Comparison of ENCODE assay signal across 23 cellular contexts in genomic region chr5:179901915-179902762, GRCh38. TPM values are rescaled to one million over a fixed set of nuclear protein-coding genes. Genes with fewer than 3 reads are reported as not detected.
DNase-seq lines count a peak whose midpoint lies in the region; ATAC-seq, FAIRE-seq and TF ChIP-seq lines count a peak whose summit lies in the region.
"Had no signal": no experiment of that assay in that cellular context is flagged by ENCODE, and none has a peak within 500 bp of the region (broad histone marks: within the 10 kb centered on the region; RNA-seq: fewer than 3 reads in every experiment).

No MANE protein-coding gene starts in this region.

- no peak overlapping the region for H3K4me2 ChIP-seq in GM23338
- H3K4me2 ChIP-seq in K562 (ENCODE audit: insufficient read depth, low read length), result no peak overlapping the region
- H3K4me2 ChIP-seq in HepG2 (ENCODE audit: low read depth, low read length), result no peak overlapping the region

- WGBS in K562 (ENCODE audit: insufficient coverage, low coverage, missing lambda C conversion rate), result 93% methylated on average over 11 of the region's 15 CpGs
- WGBS in HepG2 (ENCODE audit: low lambda C conversion rate), result 99% methylated on average over 14 of the region's 15 CpGs

- H4K20me1 ChIP-seq in GM23338 (replicated peaks; ENCODE audit: insufficient read depth), result peaks cover 3% of the 10 kb centered on the region; the same call in 1 of the 2 replicates
- no peaks in the 10 kb centered on the region for H4K20me1 ChIP-seq in K562 (replicated peaks; ENCODE audit: control insufficient read depth, insufficient read depth, low read length)
- no peaks in the 10 kb centered on the region for H4K20me1 ChIP-seq in HepG2 (ENCODE audit: insufficient read depth, low read length)

- peaks cover 14% of the 10 kb centered on the region for H3K27me3 Mint-ChIP-seq in GM23338 (ENCODE audit: insufficient read depth, low read depth, poor library complexity)
- no peaks in the 10 kb centered on the region for H3K27me3 Mint-ChIP-seq in type B pancreatic cell
- no peaks in the 10 kb centered on the region for H3K27me3 Mint-ChIP-seq in MCF 10A (ENCODE audit: insufficient read depth, unreplicated experiment)
- H3K27me3 Mint-ChIP-seq: activated CD8-positive, alpha-beta T cell treated with anti-CD3 and anti-CD28 coated beads for 36 hours; stimulated activated naive CD8-positive, alpha-beta T cell treated with anti-CD3 and anti-CD28 coated beads, Interleukin-15, Interleukin-2, amounts not matched to agents 100 ng/mL and 50 ng/mL, for 24 hours had no signal

- TF ChIP-seq RAD21 in K562 (CRISPR knock-in tag; conservative IDR thresholded peaks at IDR 0.05 in 1 of 2, IDR thresholded peaks at IDR 0.05 in 1 of 2) (no peak), HepG2 (CRISPR knock-in tag; IDR thresholded peaks at IDR 0.05) (no peak)

- H3K4me3 Mint-ChIP-seq in GM23338 (no peak overlapping the region), type B pancreatic cell (no peak overlapping the region), MCF 10A (ENCODE audit: unreplicated experiment) (no peak overlapping the region)
- H3K4me3 Mint-ChIP-seq: activated CD8-positive, alpha-beta T cell treated with anti-CD3 and anti-CD28 coated beads for 36 hours; stimulated activated naive CD8-positive, alpha-beta T cell treated with anti-CD3 and anti-CD28 coated beads, Interleukin-15, Interleukin-2, amounts not matched to agents 100 ng/mL and 50 ng/mL, for 24 hours had no signal

- H3K79me2 ChIP-seq in GM23338 (replicated peaks; ENCODE audit: insufficient read depth), result peaks cover 10% of the 10 kb centered on the region
- H3K79me2 ChIP-seq in K562 (ENCODE audit: control insufficient read depth, insufficient read depth, low read length), result peaks cover 24% of the 10 kb centered on the region
- H3K79me2 ChIP-seq in HepG2 (ENCODE audit: insufficient read depth, low read length), result peaks cover 18% of the 10 kb centered on the region

- H3K27ac Mint-ChIP-seq in GM23338 (no peak overlapping the region), type B pancreatic cell (no peak overlapping the region), MCF 10A (ENCODE audit: low read depth, unreplicated experiment) (no peak overlapping the region)
- H3K27ac Mint-ChIP-seq: activated CD8-positive, alpha-beta T cell treated with anti-CD3 and anti-CD28 coated beads for 36 hours; stimulated activated naive CD8-positive, alpha-beta T cell treated with anti-CD3 and anti-CD28 coated beads, Interleukin-15, Interleukin-2, amounts not matched to agents 100 ng/mL and 50 ng/mL, for 24 hours had no signal

- peaks cover 9% of the 10 kb centered on the region; the same call in 1 of the 2 replicates for H3F3A ChIP-seq in GM23338 (replicated peaks; ENCODE audit: low read depth)

- intact Hi-C loops in K562 (cut with micrococcal nuclease) (no loop called here), HepG2 (cut with micrococcal nuclease; ENCODE audit: unreplicated experiment) (loop anchor here (10.0 kb wide), 1 partner anchor 137 kb away; no protein-coding TSS in a partner anchor), MCF 10A (cut with micrococcal nuclease) (no loop called here)

- H3K9me2 ChIP-seq in GM23338 (ENCODE audit: insufficient read depth), result no peaks in the 10 kb centered on the region

- TF ChIP-seq CTCF in GM23338 (conservative IDR thresholded peaks at IDR 0.05; ENCODE audit: low read depth in 2 of 2) (no peak), K562 (IDR thresholded peaks at IDR 0.05 in 2 of 3, conservative IDR thresholded peaks at IDR 0.05 in 1 of 3; ENCODE audit: insufficient read depth in 2 of 3, low read depth in 1 of 3, low read length in 3 of 3) (no peak), HepG2 (CRISPR knock-in tag; IDR thresholded peaks at IDR 0.05) (no peak), type B pancreatic cell (conservative IDR thresholded peaks at IDR 0.05) (no peak), MCF 10A (IDR thresholded peaks at IDR 0.05; ENCODE audit: unreplicated experiment) (no peak)

- H3K4me1 ChIP-seq in GM23338 (ENCODE audit: insufficient read depth) (peaks cover 7% of the 10 kb centered on the region), K562 (replicated peaks in 1 of 2; ENCODE audit: control insufficient read depth in 2 of 2, insufficient read depth in 2 of 2, low read length in 2 of 2) (peaks cover 4 to 30% of the 10 kb centered on the region in 2 experiments; a peak in 4 of 5 replicates), HepG2 (ENCODE audit: insufficient read depth, low read length) (peaks cover 25% of the 10 kb centered on the region), skeletal muscle tissue (ENCODE audit: control insufficient read depth in 3 of 3, insufficient read depth in 3 of 3, low read length in 3 of 3) (peaks cover 22 to 38% (median 32%) of the 10 kb centered on the region in 3 donors)
- H3K4me1 ChIP-seq: foreskin keratinocyte had no signal

- H3K27me3 ChIP-seq in GM23338 (ENCODE audit: insufficient read depth) (no peaks in the 10 kb centered on the region), K562 (ENCODE audit: control insufficient read depth in 2 of 2, insufficient read depth in 2 of 2, low read length in 2 of 2) (no peaks in the 10 kb centered on the region), HepG2 (ENCODE audit: control insufficient read depth in 1 of 2, insufficient read depth in 2 of 2, low read length in 2 of 2) (no peaks in the 10 kb centered on the region), skeletal muscle tissue (ENCODE audit: control insufficient read depth in 3 of 3, insufficient read depth in 3 of 3, low read length in 3 of 3) (no peaks in the 10 kb centered on the region)
- H3K27me3 ChIP-seq: brain microvascular endothelial cell, tibial nerve had no signal

- H3K27ac ChIP-seq in GM23338 (ENCODE audit: low read depth) (0 out of 2 replicates have a peak overlapping the region, but pooled peaks have one; percentile 39), K562 (ENCODE audit: extremely low read depth, low read depth, low read length) (no peak overlapping the region), HepG2 (ENCODE audit: extremely low read length, insufficient read depth, low read length) (no peak overlapping the region), skeletal muscle tissue (ENCODE audit: low read depth, low read length) (peak overlapping the region; percentile 71)
- H3K27ac ChIP-seq: brain microvascular endothelial cell, foreskin keratinocyte had no signal

- in situ Hi-C loops in K562 (cut with MboI), result no loop called here
- in situ Hi-C loops in HepG2 (cut with HindIII; ENCODE audit: extremely low pct_ligation_motif_present, low pct_unique_long_range_greater_than_20kb), result no loop called here

- H3K36me3 ChIP-seq in GM23338 (ENCODE audit: insufficient read depth) (no peaks in the 10 kb centered on the region), K562 (ENCODE audit: control insufficient read depth, insufficient read depth, low read length) (peaks cover 83% of the 10 kb centered on the region), HepG2 (replicated peaks in 1 of 2; ENCODE audit: control insufficient read depth in 1 of 2, insufficient read depth in 2 of 2, low read length in 2 of 2) (peaks cover 13 to 53% of the 10 kb centered on the region in 2 experiments), skeletal muscle tissue (ENCODE audit: control insufficient read depth in 3 of 3, insufficient read depth in 3 of 3, low read length in 3 of 3) (peaks cover 29 to 36% (median 31%) of the 10 kb centered on the region in 3 donors)

- H3K9me3 Mint-ChIP-seq in GM23338 (no peaks in the 10 kb centered on the region), type B pancreatic cell (no peaks in the 10 kb centered on the region), MCF 10A (ENCODE audit: unreplicated experiment) (no peaks in the 10 kb centered on the region)
- H3K9me3 Mint-ChIP-seq: activated CD8-positive, alpha-beta T cell treated with anti-CD3 and anti-CD28 coated beads for 36 hours; stimulated activated naive CD8-positive, alpha-beta T cell treated with anti-CD3 and anti-CD28 coated beads, Interleukin-15, Interleukin-2, amounts not matched to agents 100 ng/mL and 50 ng/mL, for 24 hours had no signal

- FAIRE-seq in K562 (lab: Jason Lieb, UNC) (no peak), HepG2 (lab: Jason Lieb, UNC) (no peak)
- FAIRE-seq: colon, TTC549 had no signal

- peak overlapping the region in 1 of 2 experiments; percentile 8; a peak in 2 of 4 replicates for H3K9ac ChIP-seq in K562 (ENCODE audit: insufficient read depth in 1 of 2, low read depth in 2 of 2, low read length in 2 of 2)
- H3K9ac ChIP-seq in HepG2 (ENCODE audit: insufficient read depth, low read depth, low read length), result no peak overlapping the region
- peak overlapping the region in 2 of 3 donors; percentile 50 to 61 for H3K9ac ChIP-seq in skeletal muscle tissue (ENCODE audit: low read depth in 1 of 3, low read length in 3 of 3)

- H3K9me1 ChIP-seq in K562 (ENCODE audit: control insufficient read depth, insufficient read depth, low read length), result peaks cover 5% of the 10 kb centered on the region

- CTCF ChIA-PET in K562 (lab: Yijun Ruan, JAX; ENCODE audit: low intra/inter-chr PET ratio), result no interaction called here
- CTCF ChIA-PET in HepG2 (lab: Yijun Ruan, JAX; ENCODE audit: low intra/inter-chr PET ratio, low total read pairs), result no interaction called here
- CTCF ChIA-PET in MCF 10A (lab: Yijun Ruan, JAX), result interaction anchor here (0.6 to 1.2 kb wide), 3 partner anchors 9 to 643 kb away, joined by 3 to 5 read pairs (median 4); no protein-coding TSS in a partner anchor

- H3K4me1 Mint-ChIP-seq in GM23338 (peaks cover 2% of the 10 kb centered on the region; the same call in 1 of the 3 replicates), type B pancreatic cell (ENCODE audit: unreplicated experiment) (peaks cover 4% of the 10 kb centered on the region), MCF 10A (ENCODE audit: insufficient read depth, unreplicated experiment) (peaks cover 7% of the 10 kb centered on the region)

- no peak overlapping the region for H2AFZ ChIP-seq in GM23338
- H2AFZ ChIP-seq in K562 (ENCODE audit: low read depth, low read length), result no peak overlapping the region
- H2AFZ ChIP-seq in HepG2 (ENCODE audit: low read length), result no peak overlapping the region

- H3K36me3 Mint-ChIP-seq in GM23338 (ENCODE audit: low read depth) (peaks cover 39% of the 10 kb centered on the region), type B pancreatic cell (peaks cover 26% of the 10 kb centered on the region), MCF 10A (ENCODE audit: insufficient read depth, unreplicated experiment) (peaks cover 79% of the 10 kb centered on the region)

- TF ChIP-seq EP300 in K562 (IDR thresholded peaks at IDR 0.05; ENCODE audit: low read length), result no peak
- no peak for TF ChIP-seq EP300 in HepG2 (IDR thresholded peaks at IDR 0.05; ENCODE audit: low read depth in 2 of 2, low read length in 2 of 2)
- TF ChIP-seq EP300 in HepG2 (CRISPR knock-in tag; IDR thresholded peaks at IDR 0.05; ENCODE audit: borderline replicate concordance), result no peak

- DNase-seq in GM23338 (ENCODE audit: low spot score) (no peak), K562 (ENCODE audit: extremely low read depth in 1 of 4, low spot score in 3 of 4) (no peak), HepG2 (ENCODE audit: low spot score) (no peak), type B pancreatic cell (ENCODE audit: extremely low spot score, unreplicated experiment) (no peak), MCF 10A (ENCODE audit: unreplicated experiment) (no peak)
- DNase-seq: activated CD4-positive, alpha-beta T cell treated with anti-CD3 and anti-CD28 coated beads for 1 hour; activated CD8-positive, alpha-beta T cell treated with anti-CD3 and anti-CD28 coated beads for 36 hours; activated gamma-delta T cell; brain microvascular endothelial cell; effector memory CD4-positive, alpha-beta T cell; foreskin keratinocyte; HCEC 1CT; KG1; mammary epithelial cell; NCI-H1436; NCI-H774 had no signal

- BruUV-seq in K562 (replicated peaks; lab: Mats Ljungman, UMichigan), result no TSS peak
- BruUV-seq in HepG2 (replicated peaks; lab: Mats Ljungman, UMichigan), result no TSS peak
- BruUV-seq in MCF 10A (replicated peaks; lab: Mats Ljungman, UMichigan), result no TSS peak

- H3K4me3 ChIP-seq in GM23338, result no peak overlapping the region
- H3K4me3 ChIP-seq in K562, result no peak overlapping the region
- no peak overlapping the region for H3K4me3 ChIP-seq in HepG2 (replicated peaks in 1 of 3; ENCODE audit: insufficient read depth in 1 of 3, low read depth in 2 of 3, low read length in 3 of 3)
- H3K4me3 ChIP-seq in skeletal muscle tissue (ENCODE audit: low read length in 3 of 3), result no peak overlapping the region
- H3K4me3 ChIP-seq: tibial nerve had no signal

- POLR2A ChIA-PET in K562 (lab: Yijun Ruan, JAX), result interaction anchor here (1.1 to 1.4 kb wide), 2 partner anchors 13 to 14 kb away, joined by 4 read pairs; no protein-coding TSS in a partner anchor
- POLR2A ChIA-PET in HepG2 (lab: Yijun Ruan, JAX), result no interaction called here
- POLR2A ChIA-PET in MCF 10A (lab: Yijun Ruan, JAX), result interaction anchor here (0.6 to 1.9 kb wide), 2 partner anchors 80 to 209 kb away, joined by 3 to 4 read pairs; no protein-coding TSS in a partner anchor

- no peak for ATAC-seq in GM23338
- ATAC-seq in K562, result no peak
- ATAC-seq in HepG2, result no peak
- no peak for ATAC-seq in HG02763 (IDR thresholded peaks at IDR 0.05; ENCODE audit: unreplicated experiment)
- no peak for ATAC-seq in GM21447 (IDR thresholded peaks at IDR 0.05; ENCODE audit: unreplicated experiment)
- ATAC-seq: activated CD8-positive, alpha-beta T cell treated with anti-CD3 and anti-CD28 coated beads for 36 hours; foreskin keratinocyte had no signal

- H3K9me3 ChIP-seq in K562 (replicated peaks; ENCODE audit: control insufficient read depth, insufficient read depth, low read depth, low read length), result no peaks in the 10 kb centered on the region
- no peaks in the 10 kb centered on the region for H3K9me3 ChIP-seq in HepG2 (ENCODE audit: low read length)
- no peaks in the 10 kb centered on the region for H3K9me3 ChIP-seq in skeletal muscle tissue (ENCODE audit: control insufficient read depth in 3 of 3, low read length in 3 of 3)
- H3K9me3 ChIP-seq: tibial nerve had no signal

- TF ChIP-seq POLR2A in K562 (conservative IDR thresholded peaks at IDR 0.05) (no peak), HepG2 (IDR thresholded peaks at IDR 0.05; ENCODE audit: insufficient read depth in 1 of 2, low read depth in 2 of 2, low read length in 2 of 2) (no peak)

RNA-seq across cellular contexts. Expression of gene TBC1D9B, which starts 5.6 kb away (rescaled TPM):
- 34.5 and 38.0 TPM in 2 replicates for total RNA-seq in GM23338 (2014; rRNA removed; shearing (Covaris generic))
- polyA plus RNA-seq in GM23338 (2016; fragmentation: Nextera tagmentation; extraction: Ambion mirVana), result 17.1 and 19.0 TPM in 2 replicates
- 150 and 367 TPM in 2 replicates for total RNA-seq in K562 (2011; cell fraction: chromatin; rRNA removed; ENCODE audit: low replicate concordance)
- total RNA-seq in K562 (2011; cell fraction: nucleolus; rRNA removed), result 181 and 203 TPM in 2 replicates
- total RNA-seq in K562 (2011; cell fraction: nucleoplasm; rRNA removed), result 151 and 162 TPM in 2 replicates
- 16.1 and 24.0 TPM in 2 replicates for total RNA-seq in K562 (2014; rRNA removed)
- 13.0 and 20.7 TPM in 2 replicates for total RNA-seq in K562 (2014; rRNA removed; fragmentation: Illumina TruSeq; extraction: Trizol)
- 35.8 and 36.6 TPM in 2 replicates for total RNA-seq in K562 (2015; rRNA removed; fragmentation: Illumina TruSeq; extraction: Trizol)
- 54.3 and 59.1 TPM in 2 replicates for total RNA-seq in K562 (2021)
- 33.5 and 46.0 TPM in 2 replicates for polyA plus RNA-seq in K562 (2011; rRNA removed)
- polyA plus RNA-seq in K562 (2011; cell fraction: cytosol; rRNA removed), result 29.6 and 41.6 TPM in 2 replicates
- polyA plus RNA-seq in K562 (2011; cell fraction: nucleus; rRNA removed), result 213 and 357 TPM in 2 replicates
- 42.8 and 54.1 TPM in 2 replicates for polyA plus RNA-seq in K562 (2012)
- polyA plus RNA-seq in K562 (2014; fragmentation: Illumina TruSeq; extraction: Trizol), result 33.7 and 37.5 TPM in 2 replicates
- 1 to 10 TPM; 2.9 to 4.2 TPM for polyA plus RNA-seq in K562 (2014; fragmentation: Nextera tagmentation; extraction: Ambion mirVana)
- 43.7 and 51.0 TPM in 2 replicates for polyA plus RNA-seq in K562 (2014; rRNA removed)
- 31.3 and 37.5 TPM in 2 replicates for polyA minus RNA-seq in K562 (2011; rRNA and poly(A)+ RNA removed)
- 31.0 and 44.1 TPM in 2 replicates for polyA minus RNA-seq in K562 (2011; cell fraction: cytosol; rRNA and poly(A)+ RNA removed)
- polyA minus RNA-seq in K562 (2011; cell fraction: nucleus; rRNA and poly(A)+ RNA removed), result 77.8 and 93.6 TPM in 2 replicates
- total RNA-seq in HepG2 (2016; rRNA removed; fragmentation: Illumina TruSeq; extraction: Trizol), result 26.8 and 35.0 TPM in 2 replicates
- 16.3 and 18.1 TPM in 2 replicates for total RNA-seq in HepG2 (2016; cell fraction: cytosol; rRNA removed; fragmentation: Illumina TruSeq; extraction: Trizol; ENCODE audit: low read depth)
- total RNA-seq in HepG2 (2016; cell fraction: insoluble cytoplasmic fraction; rRNA removed; fragmentation: Illumina TruSeq; extraction: Trizol), result 22.4 and 35.5 TPM in 2 replicates
- total RNA-seq in HepG2 (2016; cell fraction: membrane; rRNA removed; fragmentation: Illumina TruSeq; extraction: Trizol), result 27.6 and 33.0 TPM in 2 replicates
- total RNA-seq in HepG2 (2016; cell fraction: nucleus; rRNA removed; fragmentation: Illumina TruSeq; extraction: Trizol), result 34.2 and 36.7 TPM in 2 replicates
- polyA plus RNA-seq in HepG2 (2011; rRNA removed), result 50.0 and 59.5 TPM in 2 replicates
- polyA plus RNA-seq in HepG2 (2011; cell fraction: cytosol; rRNA removed), result 37.5 and 49.4 TPM in 2 replicates
- polyA plus RNA-seq in HepG2 (2011; cell fraction: nucleus; rRNA removed), result 238 and 301 TPM in 2 replicates
- 31.9 and 43.3 TPM in 2 replicates for polyA plus RNA-seq in HepG2 (2012)
- polyA plus RNA-seq in HepG2 (2016; cell fraction: cytosol; fragmentation: Illumina TruSeq; extraction: Trizol; ENCODE audit: low read depth), result 12.6 and 12.7 TPM in 2 replicates
- 23.9 and 30.1 TPM in 2 replicates for polyA plus RNA-seq in HepG2 (2016; cell fraction: insoluble cytoplasmic fraction; fragmentation: Illumina TruSeq; extraction: Trizol; ENCODE audit: low read depth)
- polyA plus RNA-seq in HepG2 (2016; cell fraction: membrane; fragmentation: Illumina TruSeq; extraction: Trizol; ENCODE audit: low read depth), result 21.4 and 23.2 TPM in 2 replicates
- 77.4 and 83.8 TPM in 2 replicates for polyA plus RNA-seq in HepG2 (2016; cell fraction: nucleus; fragmentation: Illumina TruSeq; extraction: Trizol; ENCODE audit: insufficient read depth, low read depth)
- polyA minus RNA-seq in HepG2 (2011; rRNA and poly(A)+ RNA removed; ENCODE audit: low replicate concordance), result 111 and 116 TPM in 2 replicates
- polyA minus RNA-seq in HepG2 (2011; cell fraction: cytosol; rRNA and poly(A)+ RNA removed), result 34.3 and 37.3 TPM in 2 replicates
- 73.2 and 88.6 TPM in 2 replicates for polyA minus RNA-seq in HepG2 (2011; cell fraction: nucleus; rRNA and poly(A)+ RNA removed)
- total RNA-seq in skeletal muscle tissue, result 32.9 TPM
- 105 and 114 TPM in 2 replicates for total RNA-seq in type B pancreatic cell (ENCODE audit: low replicate concordance)
- 162 and 166 TPM in 2 replicates for total RNA-seq in MCF 10A (2022)

RNA-seq across cellular contexts. Expression of gene MRNIP, which starts 43.5 kb away (rescaled TPM):
- 29.4 and 34.4 TPM in 2 replicates for total RNA-seq in GM23338 (2014; rRNA removed; shearing (Covaris generic))
- 18.0 and 18.2 TPM in 2 replicates for polyA plus RNA-seq in GM23338 (2016; fragmentation: Nextera tagmentation; extraction: Ambion mirVana)
- total RNA-seq in K562 (2011; cell fraction: chromatin; rRNA removed; ENCODE audit: low replicate concordance), result 168 and 262 TPM in 2 replicates
- total RNA-seq in K562 (2011; cell fraction: nucleolus; rRNA removed), result 113 and 114 TPM in 2 replicates
- 118 and 124 TPM in 2 replicates for total RNA-seq in K562 (2011; cell fraction: nucleoplasm; rRNA removed)
- 16.8 and 22.7 TPM in 2 replicates for total RNA-seq in K562 (2014; rRNA removed)
- total RNA-seq in K562 (2014; rRNA removed; fragmentation: Illumina TruSeq; extraction: Trizol), result 7.2 and 9.7 TPM in 2 replicates
- total RNA-seq in K562 (2015; rRNA removed; fragmentation: Illumina TruSeq; extraction: Trizol), result 10.4 and 12.2 TPM in 2 replicates
- 18.4 and 20.7 TPM in 2 replicates for total RNA-seq in K562 (2021)
- polyA plus RNA-seq in K562 (2011; rRNA removed), result 25.6 and 35.4 TPM in 2 replicates
- 18.4 and 20.1 TPM in 2 replicates for polyA plus RNA-seq in K562 (2011; cell fraction: cytosol; rRNA removed)
- polyA plus RNA-seq in K562 (2011; cell fraction: nucleus; rRNA removed), result 148 and 191 TPM in 2 replicates
- 18.9 and 21.4 TPM in 2 replicates for polyA plus RNA-seq in K562 (2012)
- polyA plus RNA-seq in K562 (2014; fragmentation: Illumina TruSeq; extraction: Trizol), result 18.0 and 18.5 TPM in 2 replicates
- polyA plus RNA-seq in K562 (2014; fragmentation: Nextera tagmentation; extraction: Ambion mirVana), result 1 to 10 TPM; 3.6 to 6.2 TPM
- 39.0 and 42.7 TPM in 2 replicates for polyA plus RNA-seq in K562 (2014; rRNA removed)
- polyA minus RNA-seq in K562 (2011; rRNA and poly(A)+ RNA removed), result 8.8 and 10.6 TPM in 2 replicates
- polyA minus RNA-seq in K562 (2011; cell fraction: cytosol; rRNA and poly(A)+ RNA removed), result 5.3 and 8.0 TPM in 2 replicates
- 21.1 and 26.9 TPM in 2 replicates for polyA minus RNA-seq in K562 (2011; cell fraction: nucleus; rRNA and poly(A)+ RNA removed)
- total RNA-seq in HepG2 (2016; rRNA removed; fragmentation: Illumina TruSeq; extraction: Trizol), result 11.3 and 15.5 TPM in 2 replicates
- 5.8 and 6.9 TPM in 2 replicates for total RNA-seq in HepG2 (2016; cell fraction: cytosol; rRNA removed; fragmentation: Illumina TruSeq; extraction: Trizol; ENCODE audit: low read depth)
- 9.7 and 18.4 TPM in 2 replicates for total RNA-seq in HepG2 (2016; cell fraction: insoluble cytoplasmic fraction; rRNA removed; fragmentation: Illumina TruSeq; extraction: Trizol)
- 4.5 and 5.1 TPM in 2 replicates for total RNA-seq in HepG2 (2016; cell fraction: membrane; rRNA removed; fragmentation: Illumina TruSeq; extraction: Trizol)
- 22.2 and 24.1 TPM in 2 replicates for total RNA-seq in HepG2 (2016; cell fraction: nucleus; rRNA removed; fragmentation: Illumina TruSeq; extraction: Trizol)
- 32.6 and 34.1 TPM in 2 replicates for polyA plus RNA-seq in HepG2 (2011; rRNA removed)
- 7.9 and 9.8 TPM in 2 replicates for polyA plus RNA-seq in HepG2 (2011; cell fraction: cytosol; rRNA removed)
- polyA plus RNA-seq in HepG2 (2011; cell fraction: nucleus; rRNA removed), result 162 and 171 TPM in 2 replicates
- polyA plus RNA-seq in HepG2 (2012), result 19.0 and 22.7 TPM in 2 replicates
- 1.4 and 1.7 TPM in 2 replicates for polyA plus RNA-seq in HepG2 (2016; cell fraction: cytosol; fragmentation: Illumina TruSeq; extraction: Trizol; ENCODE audit: low read depth)
- 8.1 and 8.4 TPM in 2 replicates for polyA plus RNA-seq in HepG2 (2016; cell fraction: insoluble cytoplasmic fraction; fragmentation: Illumina TruSeq; extraction: Trizol; ENCODE audit: low read depth)
- polyA plus RNA-seq in HepG2 (2016; cell fraction: membrane; fragmentation: Illumina TruSeq; extraction: Trizol; ENCODE audit: low read depth), result 2.1 and 3.0 TPM in 2 replicates
- 78.5 and 90.7 TPM in 2 replicates for polyA plus RNA-seq in HepG2 (2016; cell fraction: nucleus; fragmentation: Illumina TruSeq; extraction: Trizol; ENCODE audit: insufficient read depth, low read depth)
- polyA minus RNA-seq in HepG2 (2011; rRNA and poly(A)+ RNA removed; ENCODE audit: low replicate concordance), result 16.4 and 18.6 TPM in 2 replicates
- 2.5 and 4.4 TPM in 2 replicates for polyA minus RNA-seq in HepG2 (2011; cell fraction: cytosol; rRNA and poly(A)+ RNA removed)
- polyA minus RNA-seq in HepG2 (2011; cell fraction: nucleus; rRNA and poly(A)+ RNA removed), result 31.4 and 38.0 TPM in 2 replicates
- total RNA-seq in skeletal muscle tissue, result 21.4 TPM
- total RNA-seq in type B pancreatic cell (ENCODE audit: low replicate concordance), result 31.1 and 47.6 TPM in 2 replicates
- 40.3 and 42.8 TPM in 2 replicates for total RNA-seq in MCF 10A (2022)

Comparison
In these comparisons a context has a peak if more than half of its experiments do, and no peak if none do; other contexts are left out.
1. H3K27ac ChIP-seq: peak in GM23338 (single experiment) and skeletal muscle tissue (single experiment); none in K562 (single experiment) and HepG2 (single experiment).